ENCODE assay signal across 18 cellular contexts in genomic region chr10:28627102-28627501, GRCh38. TPM values are rescaled to one million over a fixed set of nuclear protein-coding genes. Genes with fewer than 3 reads are reported as not detected.
DNase-seq lines count a peak whose midpoint lies in the region; ATAC-seq and TF ChIP-seq lines count a peak whose summit lies in the region.
"Had no signal": no experiment of that assay in that cellular context is flagged by ENCODE, and none has a peak within 500 bp of the region (broad histone marks: within the 10 kb centered on the region; RNA-seq: fewer than 3 reads in every experiment).

No MANE protein-coding gene starts in this region.

- no peak overlapping the region for H3K4me3 ChIP-seq in GM23338
- H3K4me3 ChIP-seq: Peyer's patch had no signal

- H2AFZ ChIP-seq in GM23338, result peak overlapping the region; percentile 52; the same call in 1 of the 2 replicates

- no peak overlapping the region for H3K27ac Mint-ChIP-seq in GM23338
- no peak overlapping the region for H3K27ac Mint-ChIP-seq in T-helper 17 cell
- H3K27ac Mint-ChIP-seq: CD4-positive, alpha-beta T cell; HFFc6 had no signal

- no peak overlapping the region for H3K27ac ChIP-seq in GM23338 (ENCODE audit: low read depth)
- H3K27ac ChIP-seq: Peyer's patch had no signal

- H3K36me3 Mint-ChIP-seq in GM23338 (ENCODE audit: low read depth), result no peaks in the 10 kb centered on the region
- H3K36me3 Mint-ChIP-seq in T-helper 17 cell (ENCODE audit: low read depth), result no peaks in the 10 kb centered on the region

- no peaks in the 10 kb centered on the region for H3K9me3 ChIP-seq in T-helper 17 cell (ENCODE audit: control insufficient read depth, low read length, poor library complexity, severe bottlenecking)
- H3K9me3 ChIP-seq: BE2C, Peyer's patch, SK-N-SH had no signal

- H3F3A ChIP-seq in GM23338 (replicated peaks; ENCODE audit: low read depth), result 0 out of 2 replicates have a peak, but pooled peaks cover 3% of the 10 kb centered on the region

- ATAC-seq in GM23338 (no peak), T-helper 17 cell (no peak), GM21619 (IDR thresholded peaks at IDR 0.05; ENCODE audit: unreplicated experiment) (no peak)

- no peaks in the 10 kb centered on the region for H3K9me3 Mint-ChIP-seq in GM23338
- H3K9me3 Mint-ChIP-seq: CD4-positive, alpha-beta T cell; HFFc6 had no signal

- H3K36me3 ChIP-seq in GM23338 (ENCODE audit: insufficient read depth), result no peaks in the 10 kb centered on the region
- H3K36me3 ChIP-seq: BE2C had no signal

- peaks cover 4% of the 10 kb centered on the region; the same call in 1 of the 2 replicates for H3K9me2 ChIP-seq in GM23338 (ENCODE audit: insufficient read depth)
- H3K9me2 ChIP-seq: SK-N-SH had no signal

- peaks cover 3% of the 10 kb centered on the region; the same call in 1 of the 2 replicates for H4K20me1 ChIP-seq in GM23338 (replicated peaks; ENCODE audit: insufficient read depth)

- H3K4me3 Mint-ChIP-seq in GM23338, result no peak overlapping the region
- peak overlapping the region; percentile 49 for H3K4me3 Mint-ChIP-seq in T-helper 17 cell
- H3K4me3 Mint-ChIP-seq: CD4-positive, alpha-beta T cell; HFFc6 had no signal

- H3K27me3 ChIP-seq in GM23338 (ENCODE audit: insufficient read depth), result no peaks in the 10 kb centered on the region
- H3K27me3 ChIP-seq: BE2C, Peyer's patch had no signal

- H3K27me3 Mint-ChIP-seq in GM23338 (ENCODE audit: insufficient read depth, low read depth, poor library complexity), result peaks cover 12% of the 10 kb centered on the region
- peaks cover 25% of the 10 kb centered on the region for H3K27me3 Mint-ChIP-seq in T-helper 17 cell

- H3K4me1 ChIP-seq in GM23338 (ENCODE audit: insufficient read depth), result no peaks in the 10 kb centered on the region
- H3K4me1 ChIP-seq: BE2C, Peyer's patch had no signal

- DNase-seq in GM23338 (ENCODE audit: low spot score) (no peak), T-helper 17 cell (no peak), brain pericyte (ENCODE audit: low read depth, low spot score) (peak; percentile 2), left kidney (ENCODE audit: low read depth, low spot score) (peak; percentile 34), NCI-H1048 (lab: John Stamatoyannopoulos, UW) (no peak), GM19240 (ENCODE audit: insufficient read length, low spot score) (no peak), NK-92 (lab: John Stamatoyannopoulos, UW; ENCODE audit: unreplicated experiment) (no peak)
- DNase-seq: BE2C; CD4-positive, alpha-beta T cell; GOT3; HFFc6; NCI-H1436 treated with DMSO at 0.1 percent for 48 hours; NCI-H2081; NCI-H510A treated with DMSO at 0.1 percent for 48 hours; Peyer's patch; Right ventricle myocardium superior; SK-N-SH had no signal

- no peaks in the 10 kb centered on the region for H3K79me2 ChIP-seq in GM23338 (replicated peaks; ENCODE audit: insufficient read depth)

- H3K4me2 ChIP-seq in GM23338, result no peak overlapping the region
- H3K4me2 ChIP-seq: SK-N-SH had no signal

- peaks cover 9% of the 10 kb centered on the region for H3K4me1 Mint-ChIP-seq in GM23338
- peaks cover 14% of the 10 kb centered on the region for H3K4me1 Mint-ChIP-seq in T-helper 17 cell

- TF ChIP-seq CTCF in GM23338 (conservative IDR thresholded peaks at IDR 0.05; ENCODE audit: low read depth in 2 of 2), result no peak

TF ChIP-seq in GM23338, 12 proteins besides CTCF, POLR2A, EP300 and RAD21:
- TF ChIP-seq ZNF114 (CRISPR knock-in tag; IDR thresholded peaks at IDR 0.05) (no peak), CREB1 (CRISPR knock-in tag; IDR thresholded peaks at IDR 0.05; ENCODE audit: low read depth) (no peak), POLR2AphosphoS5 (IDR thresholded peaks at IDR 0.05; ENCODE audit: low read depth) (no peak), ZNF331 (CRISPR knock-in tag; IDR thresholded peaks at IDR 0.05; ENCODE audit: low read depth) (no peak)

RNA-seq across cellular contexts. Expression of gene BAMBI, which starts 50.2 kb away (rescaled TPM):
- total RNA-seq in GM23338 (2014; rRNA removed; shearing (Covaris generic)), result 37.5 and 39.5 TPM in 2 replicates
- polyA plus RNA-seq in GM23338 (2016; fragmentation: Nextera tagmentation; extraction: Ambion mirVana), result 18.7 and 20.1 TPM in 2 replicates
- total RNA-seq in T-helper 17 cell, result 1 to 10 TPM in 1 of 2 donors, under 1 TPM in 1; 0.92 to 4.1 TPM

Comparison
In these comparisons a context has a peak if more than half of its experiments do, and no peak if none do; other contexts are left out.
1. DNase-seq: peak in brain pericyte (single experiment) and left kidney (single experiment); none in GM23338 (single experiment), T-helper 17 cell (0 of 3), NCI-H1048 (single experiment), GM19240 (single experiment) and NK-92 (single experiment).